Comparison of ENCODE assay signal across 28 cellular contexts in genomic region chr10:36468620-36469019, GRCh38.
"Had no signal": no experiment of that assay in that cellular context is flagged by ENCODE, and none has a peak within 500 bp of the region (broad histone marks: within the 10 kb centered on the region; RNA-seq: fewer than 3 reads in every experiment).

No MANE protein-coding gene starts in this region.

- H3K36me3 ChIP-seq: esophagus muscularis mucosa, heart right ventricle, lower lobe of right lung, neutrophil, prostate gland, sigmoid colon, spleen, tibial artery, upper lobe of left lung had no signal

- H3K27me3 ChIP-seq: esophagus muscularis mucosa, heart right ventricle, neutrophil, sigmoid colon, spleen, testis, tibial artery, upper lobe of left lung had no signal

- ATAC-seq: heart right ventricle; left ventricle myocardium superior; lower lobe of right lung; natural killer cell treated with Interleukin-12 subunit alpha and Interleukin-12 subunit beta and Interleukin-15 and Interleukin-18, amount 100 ng/mL, for 72 hours; right cardiac atrium; stimulated activated memory B cell treated with anti-CD40 and anti-IgM and Interleukin-4, amounts not matched to agents 10 μg/mL and 1 μg/mL and 100 μg/mL, for 72 hours; stimulated activated naive CD8-positive, alpha-beta T cell treated with anti-CD3 and anti-CD28 coated beads, Interleukin-15, Interleukin-2, amounts not matched to agents 100 U/mL and 50 U/mL, for 24 hours had no signal

- DNase-seq: dermis blood vessel endothelial cell; effector memory CD4-positive, alpha-beta T cell; foreskin melanocyte; glutamatergic neuron; heart right ventricle; hippocampal formation; left ventricle myocardium superior; lower lobe of right lung; naive B cell; right cardiac atrium; sigmoid colon; spleen; stimulated activated CD4-positive, alpha-beta T cell treated with anti-CD3 and anti-CD28 coated beads, Interleukin-4, amount 100 ng/mL, for 4 hours; stimulated activated naive CD8-positive, alpha-beta T cell treated with anti-CD3 and anti-CD28 coated beads, Interleukin-15, Interleukin-2, amounts not matched to agents 100 U/mL and 50 U/mL, for 24 hours; substantia nigra; testis; tibial artery; upper lobe of left lung had no signal

- H3K4me1 ChIP-seq: esophagus muscularis mucosa, heart right ventricle, lower lobe of right lung, parathyroid adenoma, prostate gland, sigmoid colon, spleen, testis, tibial artery, upper lobe of left lung had no signal

- H3K27ac ChIP-seq: coronary artery, esophagus muscularis mucosa, heart right ventricle, lower lobe of right lung, neutrophil, parathyroid adenoma, prostate gland, sigmoid colon, spleen, testis, tibial artery, upper lobe of left lung had no signal

- H3K4me3 ChIP-seq: coronary artery, esophagus muscularis mucosa, heart right ventricle, lower lobe of right lung, prostate gland, sigmoid colon, spleen, testis, tibial artery, upper lobe of left lung had no signal

- FAIRE-seq: endometrium, islet of Langerhans, urothelium cell line had no signal
